8 cellular contexts compared by ENCODE assay signal in the genomic region with DNA sequence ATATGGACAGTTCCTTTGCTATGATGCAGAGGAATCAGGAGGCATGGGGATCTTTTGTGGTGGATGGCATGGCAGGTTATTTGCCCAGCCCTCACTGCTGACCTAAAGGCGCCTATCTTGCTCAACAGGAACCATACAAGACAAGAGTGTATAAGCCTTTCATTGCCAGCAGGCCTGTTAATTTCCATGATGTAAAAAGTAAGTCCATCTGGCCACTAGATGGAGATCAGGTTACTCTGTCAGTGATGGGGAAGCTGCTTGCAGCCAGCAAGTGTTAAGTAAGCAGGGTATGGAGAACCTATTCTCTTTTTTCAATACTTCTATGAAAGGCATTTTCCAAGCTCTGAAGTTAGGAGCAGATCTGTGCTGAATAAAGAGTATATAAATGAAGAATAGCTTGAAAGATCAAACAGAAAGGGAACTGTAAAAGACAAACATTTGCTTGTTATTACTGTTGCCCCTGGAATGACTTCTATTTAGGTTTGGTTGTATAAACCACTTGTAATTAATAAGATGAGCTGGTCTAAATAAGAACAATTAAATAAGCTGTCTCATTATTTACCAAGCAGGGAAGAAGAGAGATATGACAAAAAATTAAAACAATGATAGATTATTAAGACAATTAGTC.
DNase-seq lines count a peak whose midpoint lies in the region; ATAC-seq and TF ChIP-seq lines count a peak whose summit lies in the region.

No MANE protein-coding gene starts in this region.

- DNase-seq in DMS114 treated with DMSO at 0.1 percent for 48 hours (lab: John Stamatoyannopoulos, UW; ENCODE audit: unreplicated experiment) = peak; percentile 68
- peak; percentile 71 for DNase-seq in NCI-H460 (ENCODE audit: extremely low read depth, low read depth)
- peak; percentile 30 for DNase-seq in activated CD4-positive, alpha-beta memory T cell treated with anti-CD3 and anti-CD28 coated beads for 36 hours
- peak; percentile 86 to 93 for DNase-seq in foreskin fibroblast
- peak; percentile 20 for DNase-seq in neural crest cell (ENCODE audit: low read depth, low spot score)
- no peak for DNase-seq in effector CD8-positive, alpha-beta T cell (lab: John Stamatoyannopoulos, UW)

- CTCF ChIA-PET in activated CD4-positive, alpha-beta memory T cell treated with anti-CD3 and anti-CD28 coated beads for 36 hours (lab: Charles Lee) = interaction anchor here (0.6 to 2.7 kb wide), 27 partner anchors 9 to 548 kb away, joined by 3 to 25 read pairs (median 4); no protein-coding TSS in a partner anchor

- POLR2A ChIA-PET in activated CD4-positive, alpha-beta memory T cell treated with anti-CD3 and anti-CD28 coated beads for 36 hours (lab: Charles Lee) = no interaction called here

- H3K9me3 Mint-ChIP-seq in activated CD4-positive, alpha-beta memory T cell treated with anti-CD3 and anti-CD28 coated beads for 36 hours = no peaks in the 10 kb centered on the region
- no peaks in the 10 kb centered on the region for H3K9me3 Mint-ChIP-seq in neural crest cell

- H3K27me3 Mint-ChIP-seq in activated CD4-positive, alpha-beta memory T cell treated with anti-CD3 and anti-CD28 coated beads for 36 hours = no peaks in the 10 kb centered on the region
- no peaks in the 10 kb centered on the region for H3K27me3 Mint-ChIP-seq in neural crest cell (ENCODE audit: low read depth)

- H3K4me3 ChIP-seq in foreskin fibroblast (ENCODE audit: low read depth in 1 of 2, low read length in 2 of 2) = no peak overlapping the region

- intact Hi-C loops in activated CD4-positive, alpha-beta memory T cell treated with anti-CD3 and anti-CD28 coated beads for 36 hours (cut with micrococcal nuclease) = loop anchor here (1.0 to 5.0 kb wide), 2 partner anchors 239 to 442 kb away; no protein-coding TSS in a partner anchor

- peaks cover 6% of the 10 kb centered on the region for H3K36me3 Mint-ChIP-seq in activated CD4-positive, alpha-beta memory T cell treated with anti-CD3 and anti-CD28 coated beads for 36 hours
- no peaks in the 10 kb centered on the region for H3K36me3 Mint-ChIP-seq in neural crest cell (ENCODE audit: low read depth)

- TF ChIP-seq CTCF in foreskin fibroblast (IDR thresholded peaks at IDR 0.05; ENCODE audit: low read depth, low read length) (peak; percentile 79), neural crest cell (conservative IDR thresholded peaks at IDR 0.05) (peak; percentile 84)

- H3K4me3 Mint-ChIP-seq in activated CD4-positive, alpha-beta memory T cell treated with anti-CD3 and anti-CD28 coated beads for 36 hours = no peak overlapping the region
- H3K4me3 Mint-ChIP-seq in neural crest cell = no peak overlapping the region

- no peak overlapping the region for H3K27ac Mint-ChIP-seq in activated CD4-positive, alpha-beta memory T cell treated with anti-CD3 and anti-CD28 coated beads for 36 hours
- no peak overlapping the region for H3K27ac Mint-ChIP-seq in neural crest cell (ENCODE audit: unreplicated experiment)

- no peaks in the 10 kb centered on the region for H3K4me1 Mint-ChIP-seq in activated CD4-positive, alpha-beta memory T cell treated with anti-CD3 and anti-CD28 coated beads for 36 hours (ENCODE audit: low read depth)
- H3K4me1 Mint-ChIP-seq in neural crest cell = no peaks in the 10 kb centered on the region

- peak; percentile 67 for ATAC-seq in GM19324 (IDR thresholded peaks at IDR 0.05; ENCODE audit: low FRiP score, unreplicated experiment)
- peak; percentile 68 for ATAC-seq in HG03460 (IDR thresholded peaks at IDR 0.05; ENCODE audit: unreplicated experiment)
